8 cellular contexts compared by ENCODE assay signal in genomic region chr3:42547401-42547945, GRCh38. TPM values are rescaled to one million over a fixed set of nuclear protein-coding genes. Genes with fewer than 3 reads are reported as not detected.
DNase-seq lines count a peak whose midpoint lies in the region; ATAC-seq and TF ChIP-seq lines count a peak whose summit lies in the region.

No MANE protein-coding gene starts in this region.

- no peaks in the 10 kb centered on the region for H3K9me3 Mint-ChIP-seq in activated CD4-positive, alpha-beta T cell treated with anti-CD3 and anti-CD28 coated beads for 36 hours (ENCODE audit: low read depth)

- TF ChIP-seq CTCF in AG10803 (conservative IDR thresholded peaks at IDR 0.05; ENCODE audit: low read length) (peak; percentile 94), left lung (IDR thresholded peaks at IDR 0.05) (peak; percentile 95)

- peak; percentile 33 for DNase-seq in AG10803 (ENCODE audit: low read depth)
- peak; percentile 5 for DNase-seq in NCI-H128 (lab: John Stamatoyannopoulos, UW; ENCODE audit: unreplicated experiment)
- DNase-seq in activated CD4-positive, alpha-beta T cell treated with anti-CD3 and anti-CD28 coated beads for 36 hours: peak; percentile 80
- peak; percentile 81 for DNase-seq in cerebellum (ENCODE audit: low spot score)
- peak; percentile 68 to 95 for DNase-seq in left lung
- DNase-seq in stimulated activated CD4-positive, alpha-beta T cell treated with anti-CD3 and anti-CD28 coated beads, Interleukin-4, amount 100 ng/mL, for 48 hours (ENCODE audit: low read depth in 2 of 2): peak; percentile 48 to 68
- DNase-seq in epidermal melanocyte (ENCODE audit: insufficient read length, low spot score): no peak

- H3K4me1 Mint-ChIP-seq in activated CD4-positive, alpha-beta T cell treated with anti-CD3 and anti-CD28 coated beads for 36 hours: no peaks in the 10 kb centered on the region

- H3K36me3 ChIP-seq in left lung: peaks cover 0 to 27% of the 10 kb centered on the region in 2 donors

- peaks cover 21 to 49% of the 10 kb centered on the region in 2 donors for H3K4me1 ChIP-seq in left lung

- intact Hi-C loops in activated CD4-positive, alpha-beta T cell treated with anti-CD3 and anti-CD28 coated beads for 36 hours (cut with DNase I, micrococcal nuclease): loop anchor here in 1 of 2 experiments (1.0 to 5.0 kb wide), 2 partner anchors 300 to 335 kb away; no protein-coding TSS in a partner anchor
- intact Hi-C loops in left lung (cut with DNase I): no loop called here

- no peaks in the 10 kb centered on the region for H3K27me3 Mint-ChIP-seq in activated CD4-positive, alpha-beta T cell treated with anti-CD3 and anti-CD28 coated beads for 36 hours

- no peaks in the 10 kb centered on the region for H3K27me3 ChIP-seq in left lung

- H3K4me3 ChIP-seq in AG10803 (ENCODE audit: low read length): no peak overlapping the region
- H3K4me3 ChIP-seq in left lung: no peak overlapping the region

- H3K9me3 ChIP-seq in left lung: no peaks in the 10 kb centered on the region

- POLR2A ChIA-PET in activated CD4-positive, alpha-beta T cell treated with anti-CD3 and anti-CD28 coated beads for 36 hours (lab: Charles Lee): no interaction called here

- ATAC-seq in GM18868 (IDR thresholded peaks at IDR 0.05; ENCODE audit: unreplicated experiment) (peak; percentile 74), left lung (peak; percentile 59)
- peak; percentile 77 for ATAC-seq in activated CD4-positive, alpha-beta T cell treated with anti-CD3 and anti-CD28 coated beads for 36 hours

- H3K27ac Mint-ChIP-seq in activated CD4-positive, alpha-beta T cell treated with anti-CD3 and anti-CD28 coated beads for 36 hours: no peak overlapping the region

- H3K4me3 Mint-ChIP-seq in activated CD4-positive, alpha-beta T cell treated with anti-CD3 and anti-CD28 coated beads for 36 hours: no peak overlapping the region

- no peak overlapping the region for H3K27ac ChIP-seq in left lung

- CTCF ChIA-PET in activated CD4-positive, alpha-beta T cell treated with anti-CD3 and anti-CD28 coated beads for 36 hours (lab: Charles Lee): interaction anchor here (0.7 to 5.5 kb wide), 15 partner anchors 11 to 300 kb away, joined by 3 to 41 read pairs (median 5); partner anchors contain the start of gene VIPR1

- H3K36me3 Mint-ChIP-seq in activated CD4-positive, alpha-beta T cell treated with anti-CD3 and anti-CD28 coated beads for 36 hours (ENCODE audit: low read depth): peaks cover 7% of the 10 kb centered on the region

RNA-seq across cellular contexts. Expression of gene SEC22C, which starts 34.3 kb away (rescaled TPM):
- total RNA-seq in activated CD4-positive, alpha-beta T cell treated with anti-CD3 and anti-CD28 coated beads for 36 hours: 10 to 100 TPM; 34.2 to 42.5 TPM
- 50.9 TPM for total RNA-seq in cerebellum
- 10 to 100 TPM; 48.9 to 55.2 TPM for total RNA-seq in left lung

RNA-seq across cellular contexts. Expression of gene SS18L2, which starts 43.2 kb away (rescaled TPM):
- 10 to 100 TPM; 42.0 to 54.5 TPM for total RNA-seq in activated CD4-positive, alpha-beta T cell treated with anti-CD3 and anti-CD28 coated beads for 36 hours
- total RNA-seq in cerebellum (15.6 TPM), left lung (10 to 100 TPM; 20.3 to 24.2 TPM)

RNA-seq across cellular contexts. Expression of gene VIPR1, which starts 45.0 kb away (rescaled TPM):
- total RNA-seq in activated CD4-positive, alpha-beta T cell treated with anti-CD3 and anti-CD28 coated beads for 36 hours: 1 to 10 TPM; 6.6 to 6.7 TPM
- 2.0 TPM for total RNA-seq in cerebellum
- total RNA-seq in left lung: 10 to 100 TPM; 60.7 to 82.5 TPM

RNA-seq across cellular contexts. Expression of gene NKTR, which starts 53.0 kb away (rescaled TPM):
- total RNA-seq in activated CD4-positive, alpha-beta T cell treated with anti-CD3 and anti-CD28 coated beads for 36 hours: 10 to 100 TPM; 50.8 to 59.2 TPM
- total RNA-seq in cerebellum (259 TPM), left lung (10 to 100 TPM; 53.7 to 66.2 TPM)

Comparison
In these comparisons a context has a peak if more than half of its experiments do, and no peak if none do; other contexts are left out.
1. RNA of gene VIPR1, which starts 45.0 kb away (total RNA-seq): 60.7 to 82.5 TPM in left lung; 6.6 to 6.7 TPM in activated CD4-positive, alpha-beta T cell treated with anti-CD3 and anti-CD28 coated beads for 36 hours and 2.0 TPM in cerebellum (single experiment); every median in the first group is over 4 times any median in the second.
2. Peak in every context shown above with its lines, with median percentiles within 50 percentile points of each other: ATAC-seq.